ENCODE assay signal across 10 cellular contexts in genomic region chr9:94945191-94946144, GRCh38.
DNase-seq lines count a peak whose midpoint lies in the region; TF ChIP-seq lines count a peak whose summit lies in the region.
"Had no signal": no experiment of that assay in that cellular context is flagged by ENCODE, and none has a peak within 500 bp of the region (broad histone marks: within the 10 kb centered on the region; RNA-seq: fewer than 3 reads in every experiment).

No MANE protein-coding gene starts in this region.

- H4K20me1 ChIP-seq in H9 (ENCODE audit: control insufficient read depth, insufficient read depth, insufficient read length): no peaks in the 10 kb centered on the region

- no peak overlapping the region for H3K4me3 Mint-ChIP-seq in H9

- no peaks in the 10 kb centered on the region for H3K27me3 Mint-ChIP-seq in H9 (ENCODE audit: low read depth)

- H2AK5ac ChIP-seq in H9 (ENCODE audit: insufficient read length, low read length): no peak overlapping the region

- no peak overlapping the region for H4K8ac ChIP-seq in H9 (replicated peaks; ENCODE audit: insufficient read length, low read depth, low read length)

- H3K79me2 ChIP-seq in H9 (ENCODE audit: insufficient read depth, low read length): no peaks in the 10 kb centered on the region

- intact Hi-C loops in posterior cingulate gyrus (cut with DNase I): loop anchor here (5.0 kb wide), 1 partner anchor 43 kb away; no protein-coding TSS in a partner anchor

- peak overlapping the region in 1 of 3 experiments; percentile 78; a peak in 1 of 7 replicates for H3K27ac Mint-ChIP-seq in H9

- H3K9me3 ChIP-seq in SJCRH30 (replicated peaks) (peaks cover 4% of the 10 kb centered on the region; the same call in 1 of the 2 replicates), H9 (ENCODE audit: control insufficient read depth, low read depth, low read length) (no peaks in the 10 kb centered on the region)
- H3K9me3 ChIP-seq: right lobe of liver had no signal

- TF ChIP-seq CTCF in H9 (conservative IDR thresholded peaks at IDR 0.05): no peak

- H3K27me3 ChIP-seq in SJCRH30: no peaks in the 10 kb centered on the region
- no peaks in the 10 kb centered on the region for H3K27me3 ChIP-seq in H9 (ENCODE audit: insufficient read depth, low read length)
- H3K27me3 ChIP-seq: right lobe of liver had no signal

- no peaks in the 10 kb centered on the region for H3K23me2 ChIP-seq in H9 (ENCODE audit: insufficient read length, low read depth, low read length, poor library complexity, severe bottlenecking)

- no peak overlapping the region for H2BK20ac ChIP-seq in H9 (ENCODE audit: low read depth, low read length, poor library complexity, severe bottlenecking)

- no peak overlapping the region for H2BK15ac ChIP-seq in H9 (ENCODE audit: low read depth, low read length)

- no peak overlapping the region for H2BK5ac ChIP-seq in H9 (ENCODE audit: insufficient read length, low read length)

- no peaks in the 10 kb centered on the region for H3K9me3 Mint-ChIP-seq in H9

- WGBS in H9 (ENCODE audit: extremely low coverage, insufficient read length, low lambda C conversion rate): no CpG with 5 or more reads among the region's 14 CpGs

- no peak overlapping the region for H4K5ac ChIP-seq in H9 (ENCODE audit: insufficient read length, low read depth, low read length)

- H2AFZ ChIP-seq in H9 (ENCODE audit: low read length): no peak overlapping the region

- H3T11ph ChIP-seq in H9 (ENCODE audit: low read length): no peak overlapping the region

- no peak overlapping the region for H3K4ac ChIP-seq in H9 (ENCODE audit: low read depth, low read length)

- H3K4me1 ChIP-seq in SJCRH30 (peaks cover 17% of the 10 kb centered on the region), H9 (ENCODE audit: insufficient read depth, low read length) (peaks cover 5% of the 10 kb centered on the region; the same call in 1 of the 2 replicates)

- H4K91ac ChIP-seq in H9 (ENCODE audit: insufficient read length, low read depth, low read length): no peak overlapping the region

- H3K18ac ChIP-seq in H9 (ENCODE audit: insufficient read length, low read depth, low read length): no peak overlapping the region

- no peak overlapping the region for H2BK120ac ChIP-seq in H9 (ENCODE audit: low read depth, low read length, poor library complexity, severe bottlenecking)

- no peak overlapping the region for H3K56ac ChIP-seq in H9 (ENCODE audit: insufficient read length, low read depth, low read length)

- DNase-seq in DMS53 (lab: John Stamatoyannopoulos, UW) (peak; percentile 83), SJCRH30 (peak; percentile 61 to 62), fibroblast of the conjunctiva (ENCODE audit: low read depth) (peak; percentile 65), posterior cingulate gyrus (peak; percentile 47 to 97 (median 78)), H9 (no peak), AML-193 (lab: John Stamatoyannopoulos, UW) (no peak)
- no peak for DNase-seq in activated naive CD4-positive, alpha-beta T cell (lab: John Stamatoyannopoulos, UW)
- DNase-seq in stimulated activated naive CD4-positive, alpha-beta T cell treated with Interleukin-2 at 50 U/mL for 16 hours (lab: John Stamatoyannopoulos, UW): no peak
- DNase-seq: right lobe of liver had no signal

- no peaks in the 10 kb centered on the region for H3K79me1 ChIP-seq in H9 (ENCODE audit: insufficient read depth, low read depth, low read length, poor library complexity, severe bottlenecking)

- H2BK12ac ChIP-seq in H9 (ENCODE audit: insufficient read length, low read depth, low read length): no peak overlapping the region

- H3K4me1 Mint-ChIP-seq in H9: peaks cover 32 to 33% of the 10 kb centered on the region in 2 experiments

- H3K23ac ChIP-seq in H9 (ENCODE audit: insufficient read length, low read depth, low read length): no peak overlapping the region

- H3K4me3 ChIP-seq in SJCRH30: no peak overlapping the region
- H3K4me3 ChIP-seq: right lobe of liver had no signal

- no peak overlapping the region for H3K14ac ChIP-seq in H9 (ENCODE audit: insufficient read depth, low read length)

- H3K36me3 ChIP-seq in SJCRH30: no peaks in the 10 kb centered on the region
- H3K36me3 ChIP-seq: right lobe of liver had no signal

- H3K27ac ChIP-seq in SJCRH30 (peak overlapping the region; percentile 13; the same call in 1 of the 2 replicates), H9 (ENCODE audit: insufficient read length, low read depth, low read length) (no peak overlapping the region)
- H3K27ac ChIP-seq: KMS-11, right lobe of liver had no signal

- no peak overlapping the region for H3K9ac ChIP-seq in H9 (ENCODE audit: extremely low read depth, insufficient read length, low read length)
- H3K9ac ChIP-seq: KMS-11 had no signal

- H3K4me2 ChIP-seq in H9 (ENCODE audit: insufficient read depth, insufficient read length, low read length): no peak overlapping the region
- H3K4me2 ChIP-seq: KMS-11 had no signal

- H3K36me3 Mint-ChIP-seq in H9 (ENCODE audit: insufficient read depth in 1 of 3, low read depth in 3 of 3): no peaks in the 10 kb centered on the region

Comparison
In these comparisons a context has a peak if more than half of its experiments do, and no peak if none do; other contexts are left out.
1. DNase-seq: peak in DMS53 (single experiment), SJCRH30 (2 of 2), fibroblast of the conjunctiva (single experiment) and posterior cingulate gyrus (10 of 10); none in activated naive CD4-positive, alpha-beta T cell (0 of 4), H9 (single experiment), stimulated activated naive CD4-positive, alpha-beta T cell treated with Interleukin-2 at 50 U/mL for 16 hours (single experiment) and AML-193 (0 of 2).